Comparison of ENCODE assay signal across 1 cellular context in the genomic region with DNA sequence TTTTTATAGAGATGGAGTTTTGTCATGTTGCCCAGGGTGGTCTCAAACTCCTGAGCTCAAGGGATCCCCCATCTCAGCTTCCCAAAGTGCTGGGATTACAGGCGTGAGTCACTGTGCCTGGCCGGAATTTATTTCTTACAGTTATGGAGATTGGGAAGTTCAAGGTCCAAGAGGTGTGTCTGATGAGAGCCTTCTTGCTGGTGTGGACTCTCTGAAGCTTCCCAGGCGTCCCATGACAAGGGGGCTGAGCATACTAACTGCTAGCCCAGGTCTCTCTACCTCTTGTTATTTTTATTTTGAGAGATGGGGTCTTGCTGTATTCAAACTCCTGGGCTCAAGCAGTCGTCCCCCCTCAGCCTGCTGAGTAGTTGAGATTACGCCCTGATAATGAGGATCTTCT.
TF ChIP-seq lines count a peak whose summit lies in the region.

No MANE protein-coding gene starts in this region.

TF ChIP-seq in K562, 482 proteins besides CTCF, POLR2A, EP300 and RAD21:
- TF ChIP-seq MED1 (CRISPR knock-in tag; IDR thresholded peaks at IDR 0.05; ENCODE audit: borderline replicate concordance), result no peak
- TF ChIP-seq BHLHE40 (IDR thresholded peaks at IDR 0.05; ENCODE audit: low read length), result peak; percentile 32; the same call in 1 of the 2 replicates
- TF ChIP-seq, protein P1, sequence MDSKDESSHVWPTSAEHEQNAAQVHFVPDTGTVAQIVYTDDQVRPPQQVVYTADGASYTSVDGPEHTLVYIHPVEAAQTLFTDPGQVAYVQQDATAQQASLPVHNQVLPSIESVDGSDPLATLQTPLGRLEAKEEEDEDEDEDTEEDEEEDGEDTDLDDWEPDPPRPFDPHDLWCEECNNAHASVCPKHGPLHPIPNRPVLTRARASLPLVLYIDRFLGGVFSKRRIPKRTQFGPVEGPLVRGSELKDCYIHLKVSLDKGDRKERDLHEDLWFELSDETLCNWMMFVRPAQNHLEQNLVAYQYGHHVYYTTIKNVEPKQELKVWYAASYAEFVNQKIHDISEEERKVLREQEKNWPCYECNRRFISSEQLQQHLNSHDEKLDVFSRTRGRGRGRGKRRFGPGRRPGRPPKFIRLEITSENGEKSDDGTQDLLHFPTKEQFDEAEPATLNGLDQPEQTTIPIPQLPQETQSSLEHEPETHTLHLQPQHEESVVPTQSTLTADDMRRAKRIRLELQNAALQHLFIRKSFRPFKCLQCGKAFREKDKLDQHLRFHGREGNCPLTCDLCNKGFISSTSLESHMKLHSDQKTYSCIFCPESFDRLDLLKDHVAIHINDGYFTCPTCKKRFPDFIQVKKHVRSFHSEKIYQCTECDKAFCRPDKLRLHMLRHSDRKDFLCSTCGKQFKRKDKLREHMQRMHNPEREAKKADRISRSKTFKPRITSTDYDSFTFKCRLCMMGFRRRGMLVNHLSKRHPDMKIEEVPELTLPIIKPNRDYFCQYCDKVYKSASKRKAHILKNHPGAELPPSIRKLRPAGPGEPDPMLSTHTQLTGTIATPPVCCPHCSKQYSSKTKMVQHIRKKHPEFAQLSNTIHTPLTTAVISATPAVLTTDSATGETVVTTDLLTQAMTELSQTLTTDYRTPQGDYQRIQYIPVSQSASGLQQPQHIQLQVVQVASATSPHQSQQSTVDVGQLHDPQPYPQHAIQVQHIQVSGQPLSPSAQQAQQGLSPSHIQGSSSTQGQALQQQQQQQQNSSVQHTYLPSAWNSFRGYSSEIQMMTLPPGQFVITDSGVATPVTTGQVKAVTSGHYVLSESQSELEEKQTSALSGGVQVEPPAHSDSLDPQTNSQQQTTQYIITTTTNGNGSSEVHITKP (IDR thresholded peaks at IDR 0.05; ENCODE audit: partially characterized antibody), result peak; percentile 35
